In the genomic region with DNA sequence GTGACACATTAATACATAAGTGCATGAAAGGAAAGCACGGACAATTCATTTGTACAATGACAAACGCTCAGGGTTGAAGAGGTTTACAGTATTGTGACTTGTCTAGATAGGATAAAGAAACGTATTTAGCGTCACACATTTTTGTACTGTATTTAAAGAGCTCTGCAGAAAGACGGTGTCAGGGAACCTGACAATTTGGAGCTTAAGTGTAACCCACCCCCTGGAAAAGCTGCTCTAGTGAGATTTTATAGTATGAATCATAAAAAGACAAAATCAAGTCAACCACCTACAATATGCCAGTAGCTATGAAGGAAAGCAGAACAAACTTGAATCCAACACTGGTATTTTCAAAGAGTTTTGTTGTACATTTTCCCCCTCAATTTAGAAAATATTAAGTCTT, we compare ENCODE assay signal across 8 cellular contexts. TPM values are rescaled to one million over a fixed set of nuclear protein-coding genes. Genes with fewer than 3 reads are reported as not detected.
DNase-seq lines count a peak whose midpoint lies in the region; ATAC-seq lines count a peak whose summit lies in the region.

No MANE protein-coding gene starts in this region.

- H3K4me3 Mint-ChIP-seq in IgD-negative memory B cell = peak overlapping the region; percentile 76 to 97 (median 86)
- peak overlapping the region; percentile 62 to 100 (median 91) for H3K4me3 Mint-ChIP-seq in naive thymus-derived CD8-positive, alpha-beta T cell

- H3K4me3 ChIP-seq in BLaER1 treated with 17β-estradiol and CSF1 and Interleukin-3, amounts not matched to agents 10 nM and 100 nM = peak overlapping the region; percentile 82 to 99 (median 94); a peak in 17 of 20 replicates

- POLR2A ChIA-PET in naive thymus-derived CD8-positive, alpha-beta T cell (lab: Charles Lee) = no interaction called here

- peak overlapping the region; percentile 81 to 97 (median 90) for H3K4me2 ChIP-seq in BLaER1 treated with 17β-estradiol and CSF1 and Interleukin-3, amounts not matched to agents 10 nM and 100 nM

- H3K36me3 Mint-ChIP-seq in IgD-negative memory B cell = peaks cover 4% of the 10 kb centered on the region
- H3K36me3 Mint-ChIP-seq in naive thymus-derived CD8-positive, alpha-beta T cell = peaks cover 10 to 61% (median 15%) of the 10 kb centered on the region in 3 donors

- H3K4me1 Mint-ChIP-seq in IgD-negative memory B cell = peaks cover 72 to 83% (median 81%) of the 10 kb centered on the region in 3 donors
- H3K4me1 Mint-ChIP-seq in naive thymus-derived CD8-positive, alpha-beta T cell = peaks cover 44 to 89% (median 85%) of the 10 kb centered on the region in 4 donors

- ATAC-seq in naive thymus-derived CD8-positive, alpha-beta T cell = peak in 1 of 2 donors; percentile 6
- ATAC-seq in GM18517 (IDR thresholded peaks at IDR 0.05; ENCODE audit: unreplicated experiment) (no peak), GM18861 (IDR thresholded peaks at IDR 0.05; ENCODE audit: unreplicated experiment) (no peak)

- no peaks in the 10 kb centered on the region for H3K27me3 ChIP-seq in BLaER1 treated with 17β-estradiol and CSF1 and Interleukin-3, amounts not matched to agents 10 nM and 100 nM

- H3K36me3 ChIP-seq in BLaER1 treated with 17β-estradiol and CSF1 and Interleukin-3, amounts not matched to agents 10 nM and 100 nM = peaks cover 31 to 95% (median 64%) of the 10 kb centered on the region in 11 experiments; a peak in 21 of 22 replicates

- H3K9me3 Mint-ChIP-seq in IgD-negative memory B cell = no peaks in the 10 kb centered on the region
- no peaks in the 10 kb centered on the region for H3K9me3 Mint-ChIP-seq in naive thymus-derived CD8-positive, alpha-beta T cell

- H4K20me1 ChIP-seq in BLaER1 treated with 17β-estradiol and CSF1 and Interleukin-3, amounts not matched to agents 10 nM and 100 nM = peaks cover 95 to 100% (median 100%) of the 10 kb centered on the region in 11 experiments

- no peaks in the 10 kb centered on the region for H3K27me3 Mint-ChIP-seq in IgD-negative memory B cell
- no peaks in the 10 kb centered on the region for H3K27me3 Mint-ChIP-seq in naive thymus-derived CD8-positive, alpha-beta T cell

- peak overlapping the region; percentile 21 to 100 (median 99); a peak in 19 of 22 replicates for H3K9ac ChIP-seq in BLaER1 treated with 17β-estradiol and CSF1 and Interleukin-3, amounts not matched to agents 10 nM and 100 nM

- H3K4me1 ChIP-seq in BLaER1 treated with 17β-estradiol and CSF1 and Interleukin-3, amounts not matched to agents 10 nM and 100 nM = peaks cover 67 to 77% (median 72%) of the 10 kb centered on the region in 10 experiments

- DNase-seq in cerebellar cortex (ENCODE audit: low spot score) = peak; percentile 28
- DNase-seq in naive thymus-derived CD8-positive, alpha-beta T cell = no peak
- no peak for DNase-seq in NCI-H226
- no peak for DNase-seq in activated CD8-positive, alpha-beta memory T cell treated with anti-CD3 and anti-CD28 coated beads, Interleukin-2, amount 50 U/mL, for 48 hours

- H3K27ac Mint-ChIP-seq in IgD-negative memory B cell = peak overlapping the region in 1 of 3 donors; percentile 99
- H3K27ac Mint-ChIP-seq in naive thymus-derived CD8-positive, alpha-beta T cell = peak overlapping the region; percentile 23 to 100 (median 64)

- no peaks in the 10 kb centered on the region for H3K9me3 ChIP-seq in BLaER1 treated with 17β-estradiol and CSF1 and Interleukin-3, amounts not matched to agents 10 nM and 100 nM (replicated peaks in 1 of 11)

- H3K27ac ChIP-seq in BLaER1 treated with 17β-estradiol and CSF1 and Interleukin-3, amounts not matched to agents 10 nM and 100 nM = peak overlapping the region in 1 of 11 experiments; percentile 33; a peak in 3 of 22 replicates

RNA-seq across cellular contexts. Expression of a gene that starts 5.6 kb away (rescaled TPM):
- 358 TPM for polyA plus RNA-seq in IgD-negative memory B cell
- total RNA-seq in naive thymus-derived CD8-positive, alpha-beta T cell = 100 to 1,000 TPM; 218 to 229 TPM
- 100 to 1,000 TPM; 176 to 226 (median 184) TPM for polyA plus RNA-seq in naive thymus-derived CD8-positive, alpha-beta T cell
